ENCODE assay signal across 8 cellular contexts in genomic region chr7:106283831-106284515, GRCh38. TPM values are rescaled to one million over a fixed set of nuclear protein-coding genes. Genes with fewer than 3 reads are reported as not detected.
DNase-seq lines count a peak whose midpoint lies in the region; ATAC-seq, FAIRE-seq and TF ChIP-seq lines count a peak whose summit lies in the region.

No MANE protein-coding gene starts in this region.

- no peaks in the 10 kb centered on the region for H3K9me3 Mint-ChIP-seq in activated CD4-positive, alpha-beta T cell treated with anti-CD3 and anti-CD28 coated beads, Interleukin-2, amount 10 ng/mL, durations not matched to agents 7 days and 5 days

- H3K4me1 Mint-ChIP-seq in activated CD4-positive, alpha-beta T cell treated with anti-CD3 and anti-CD28 coated beads, Interleukin-2, amount 10 ng/mL, durations not matched to agents 7 days and 5 days, result peaks cover 55% of the 10 kb centered on the region

- TF ChIP-seq CTCF in liver (IDR thresholded peaks at IDR 0.05; ENCODE audit: low read depth, low read length, missing input control) (no peak), GM10248 (IDR thresholded peaks at IDR 0.05; ENCODE audit: control extremely low read depth, extremely low read depth, low read depth, missing control alignments) (no peak)

- POLR2A ChIA-PET in activated CD4-positive, alpha-beta T cell treated with anti-CD3 and anti-CD28 coated beads, Interleukin-2, amount 10 ng/mL, durations not matched to agents 7 days and 5 days (lab: Charles Lee), result interaction anchor here (1.0 kb wide), 1 partner anchor 63 kb away, joined by 4 read pairs; no protein-coding TSS in a partner anchor
- POLR2A ChIA-PET in GM10248 (lab: Yijun Ruan, JAX), result interaction anchor here (0.6 to 2.2 kb wide), 6 partner anchors 8 to 82 kb away, joined by 3 to 20 read pairs (median 8); no protein-coding TSS in a partner anchor

- H3K9ac ChIP-seq in liver (ENCODE audit: low read depth in 1 of 2, low read length in 2 of 2), result peak overlapping the region; percentile 86 to 98

- peaks cover 7% of the 10 kb centered on the region for H3K36me3 Mint-ChIP-seq in activated CD4-positive, alpha-beta T cell treated with anti-CD3 and anti-CD28 coated beads, Interleukin-2, amount 10 ng/mL, durations not matched to agents 7 days and 5 days (ENCODE audit: low read depth)

- no peaks in the 10 kb centered on the region for H3K9me3 ChIP-seq in liver (ENCODE audit: control insufficient read depth in 4 of 4, low read length in 3 of 4)

- no peaks in the 10 kb centered on the region for H3K27me3 ChIP-seq in liver (ENCODE audit: control insufficient read depth in 4 of 4, insufficient read depth in 4 of 4, low read length in 3 of 4)

- H3K27me3 Mint-ChIP-seq in activated CD4-positive, alpha-beta T cell treated with anti-CD3 and anti-CD28 coated beads, Interleukin-2, amount 10 ng/mL, durations not matched to agents 7 days and 5 days, result no peaks in the 10 kb centered on the region

- CTCF ChIA-PET in activated CD4-positive, alpha-beta T cell treated with anti-CD3 and anti-CD28 coated beads, Interleukin-2, amount 10 ng/mL, durations not matched to agents 7 days and 5 days (lab: Charles Lee), result interaction anchor here (0.7 to 1.3 kb wide), 3 partner anchors 14 to 532 kb away, joined by 3 to 4 read pairs (median 3); no protein-coding TSS in a partner anchor
- CTCF ChIA-PET in GM10248 (lab: Yijun Ruan, JAX), result interaction anchor here (1.1 kb wide), 1 partner anchor 374 kb away, joined by 3 read pairs; no protein-coding TSS in a partner anchor

- DNase-seq in NCI-H2029 (lab: John Stamatoyannopoulos, UW), result peak; percentile 60
- peak; percentile 57 for DNase-seq in activated CD4-positive, alpha-beta T cell treated with anti-CD3 and anti-CD28 coated beads, Interleukin-2, amount 10 ng/mL, durations not matched to agents 7 days and 5 days
- DNase-seq in dermis blood vessel endothelial cell, result peak; percentile 60
- peak; percentile 37 for DNase-seq in stimulated activated CD4-positive, alpha-beta T cell treated with anti-CD3 and anti-CD28 coated beads, Interleukin-2, amount 100 ng/mL, for 4 hours (ENCODE audit: low read depth)
- DNase-seq in GM10248 (ENCODE audit: extremely low spot score), result no peak

- ATAC-seq in HG02642 (IDR thresholded peaks at IDR 0.05; ENCODE audit: poor library complexity, unreplicated experiment), result peak; percentile 18

- WGBS in liver, result under 1% methylated on average over 43 of the region's 43 CpGs

- H3K4me1 ChIP-seq in liver (ENCODE audit: control insufficient read depth in 4 of 4, insufficient read depth in 4 of 4, low read length in 3 of 4), result peaks cover 1 to 27% (median 11%) of the 10 kb centered on the region in 4 donors

- H3K4me3 Mint-ChIP-seq in activated CD4-positive, alpha-beta T cell treated with anti-CD3 and anti-CD28 coated beads, Interleukin-2, amount 10 ng/mL, durations not matched to agents 7 days and 5 days, result peak overlapping the region; percentile 91

- peak overlapping the region; percentile 76 to 98 (median 95) for H3K4me3 ChIP-seq in liver (ENCODE audit: low read depth in 1 of 3, low read length in 3 of 3)

- H3K27ac Mint-ChIP-seq in activated CD4-positive, alpha-beta T cell treated with anti-CD3 and anti-CD28 coated beads, Interleukin-2, amount 10 ng/mL, durations not matched to agents 7 days and 5 days, result peak overlapping the region; percentile 94

- TF ChIP-seq RAD21 in liver (IDR thresholded peaks at IDR 0.05), result peak; percentile 24 to 40

- H3K36me3 ChIP-seq in liver (ENCODE audit: control insufficient read depth in 4 of 4, insufficient read depth in 3 of 4, low read depth in 1 of 4, low read length in 3 of 4), result peaks cover 0 to 20% (median 4%) of the 10 kb centered on the region in 4 donors

- peak; percentile 39 for FAIRE-seq in G401.6 (lab: Jason Lieb, UNC)

- H3K27ac ChIP-seq in liver (ENCODE audit: low read depth in 1 of 2, low read length in 2 of 2), result peak overlapping the region; percentile 94 to 96

TF ChIP-seq in liver, 16 proteins besides CTCF, POLR2A, EP300 and RAD21:
- TF ChIP-seq NR2F2 (IDR thresholded peaks at IDR 0.05) (peak; percentile 10), JUND (IDR thresholded peaks at IDR 0.05) (no peak), TAF1 (conservative IDR thresholded peaks at IDR 0.05) (peak; percentile 87), YY1 (IDR thresholded peaks at IDR 0.05) (peak; percentile 32), GABPA (IDR thresholded peaks at IDR 0.05 in 1 of 2, conservative IDR thresholded peaks at IDR 0.05 in 1 of 2) (no peak), HNF4A (conservative IDR thresholded peaks at IDR 0.05) (no peak), RXRA (IDR thresholded peaks at IDR 0.05) (peak in 1 of 2 donors; percentile 20)
- TF ChIP-seq, protein P1, sequence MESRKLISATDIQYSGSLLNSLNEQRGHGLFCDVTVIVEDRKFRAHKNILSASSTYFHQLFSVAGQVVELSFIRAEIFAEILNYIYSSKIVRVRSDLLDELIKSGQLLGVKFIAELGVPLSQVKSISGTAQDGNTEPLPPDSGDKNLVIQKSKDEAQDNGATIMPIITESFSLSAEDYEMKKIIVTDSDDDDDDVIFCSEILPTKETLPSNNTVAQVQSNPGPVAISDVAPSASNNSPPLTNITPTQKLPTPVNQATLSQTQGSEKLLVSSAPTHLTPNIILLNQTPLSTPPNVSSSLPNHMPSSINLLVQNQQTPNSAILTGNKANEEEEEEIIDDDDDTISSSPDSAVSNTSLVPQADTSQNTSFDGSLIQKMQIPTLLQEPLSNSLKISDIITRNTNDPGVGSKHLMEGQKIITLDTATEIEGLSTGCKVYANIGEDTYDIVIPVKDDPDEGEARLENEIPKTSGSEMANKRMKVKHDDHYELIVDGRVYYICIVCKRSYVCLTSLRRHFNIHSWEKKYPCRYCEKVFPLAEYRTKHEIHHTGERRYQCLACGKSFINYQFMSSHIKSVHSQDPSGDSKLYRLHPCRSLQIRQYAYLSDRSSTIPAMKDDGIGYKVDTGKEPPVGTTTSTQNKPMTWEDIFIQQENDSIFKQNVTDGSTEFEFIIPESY (IDR thresholded peaks at IDR 0.05), result no peak
TF ChIP-seq in liver: peak in this region for 4.

RNA-seq across cellular contexts. Expression of gene NAMPT, which starts 0.8 kb away (rescaled TPM):
- total RNA-seq in activated CD4-positive, alpha-beta T cell treated with anti-CD3 and anti-CD28 coated beads, Interleukin-2, amount 10 ng/mL, durations not matched to agents 7 days and 5 days, result 10 to 100 TPM; 58.7 to 70.8 TPM
- total RNA-seq in dermis blood vessel endothelial cell, result 288 and 387 TPM in 2 replicates
- 100 to 1,000 TPM in 1 of 2 donors, 10 to 100 TPM in 1; 20.8 to 444 TPM for total RNA-seq in liver
- 100 to 1,000 TPM; 134 to 185 TPM for polyA plus RNA-seq in liver
